In the genomic region with DNA sequence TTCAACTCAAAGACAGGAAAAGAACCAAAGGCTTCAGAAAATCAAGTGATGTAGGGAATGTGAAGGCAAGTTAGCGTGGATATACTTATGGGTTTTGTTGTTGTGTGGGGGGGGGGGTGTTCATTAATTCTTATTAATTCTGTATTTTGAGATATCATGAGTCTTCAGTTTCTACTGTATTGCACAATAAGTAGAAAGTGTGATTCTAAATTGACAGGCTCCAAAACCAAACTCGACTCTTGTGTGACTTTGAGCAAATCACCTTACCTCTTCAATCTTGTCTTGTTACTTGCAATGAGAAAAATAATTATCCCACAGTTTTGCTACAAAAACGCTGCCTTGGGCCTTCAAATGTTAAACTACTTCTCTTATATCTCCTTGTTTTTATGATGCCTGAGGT, we compare ENCODE assay signal across 28 cellular contexts.
"Had no signal": no experiment of that assay in that cellular context is flagged by ENCODE, and none has a peak within 500 bp of the region (broad histone marks: within the 10 kb centered on the region; RNA-seq: fewer than 3 reads in every experiment).

No MANE protein-coding gene starts in this region.

- H3K36me3 Mint-ChIP-seq: stimulated activated effector memory CD8-positive, alpha-beta T cell treated with anti-CD3 and anti-CD28 coated beads, Interleukin-12 subunit alpha, Interleukin-12 subunit beta, amount 100 ng/mL, for 72 hours; stimulated activated memory B cell treated with anti-CD40 and anti-IgM and Interleukin-4, amounts not matched to agents 10 μg/mL and 1 μg/mL and 100 μg/mL, for 72 hours; stimulated activated naive B cell treated with anti-CD40 and anti-IgM and Interleukin-4, amounts not matched to agents 10 μg/mL and 1 μg/mL and 100 μg/mL, for 72 hours; type B pancreatic cell had no signal

- H3K4me3 ChIP-seq: stomach, suprapubic skin, testis, thoracic aorta, thyroid gland, tibial artery, tibial nerve, transverse colon, upper lobe of left lung, upper lobe of right lung, uterus, vagina had no signal

- H3K9me3 ChIP-seq: testis, thoracic aorta, thyroid gland, tibial artery, tibial nerve, transverse colon, upper lobe of left lung, upper lobe of right lung, uterus, vagina had no signal

- H3K27ac Mint-ChIP-seq: stimulated activated effector memory CD8-positive, alpha-beta T cell treated with anti-CD3 and anti-CD28 coated beads, Interleukin-12 subunit alpha, Interleukin-12 subunit beta, amount 100 ng/mL, for 72 hours; stimulated activated memory B cell treated with anti-CD40 and anti-IgM and Interleukin-4, amounts not matched to agents 10 μg/mL and 1 μg/mL and 100 μg/mL, for 72 hours; stimulated activated naive B cell treated with anti-CD40 and anti-IgM and Interleukin-4, amounts not matched to agents 10 μg/mL and 1 μg/mL and 100 μg/mL, for 72 hours; stimulated activated naive CD8-positive, alpha-beta T cell treated with anti-CD3 and anti-CD28 coated beads, Interleukin-15, amount 100 ng/mL, for 72 hours; stimulated activated naive CD8-positive, alpha-beta T cell treated with anti-CD3 and anti-CD28 coated beads, Interleukin-15, Interleukin-2, amounts not matched to agents 100 ng/mL and 50 ng/mL, for 24 hours; type B pancreatic cell had no signal

- FAIRE-seq: urothelium cell line had no signal

- H3K27me3 Mint-ChIP-seq: stimulated activated memory B cell treated with anti-CD40 and anti-IgM and Interleukin-4, amounts not matched to agents 10 μg/mL and 1 μg/mL and 100 μg/mL, for 72 hours; stimulated activated naive B cell treated with anti-CD40 and anti-IgM and Interleukin-4, amounts not matched to agents 10 μg/mL and 1 μg/mL and 100 μg/mL, for 72 hours; stimulated activated naive CD8-positive, alpha-beta T cell treated with anti-CD3 and anti-CD28 coated beads, Interleukin-15, amount 100 ng/mL, for 72 hours; stimulated activated naive CD8-positive, alpha-beta T cell treated with anti-CD3 and anti-CD28 coated beads, Interleukin-15, Interleukin-2, amounts not matched to agents 100 ng/mL and 50 ng/mL, for 24 hours; type B pancreatic cell had no signal

- H3K4me1 Mint-ChIP-seq: stimulated activated effector memory CD8-positive, alpha-beta T cell treated with anti-CD3 and anti-CD28 coated beads, Interleukin-12 subunit alpha, Interleukin-12 subunit beta, amount 100 ng/mL, for 72 hours; stimulated activated memory B cell treated with anti-CD40 and anti-IgM and Interleukin-4, amounts not matched to agents 10 μg/mL and 1 μg/mL and 100 μg/mL, for 72 hours; stimulated activated naive B cell treated with anti-CD40 and anti-IgM and Interleukin-4, amounts not matched to agents 10 μg/mL and 1 μg/mL and 100 μg/mL, for 72 hours; stimulated activated naive CD8-positive, alpha-beta T cell treated with anti-CD3 and anti-CD28 coated beads, Interleukin-15, amount 100 ng/mL, for 72 hours had no signal

- H3K4me1 ChIP-seq: stomach, suprapubic skin, testis, thyroid gland, tibial artery, tibial nerve, transverse colon, upper lobe of left lung, upper lobe of right lung, uterus, vagina had no signal

- H3K4me3 Mint-ChIP-seq: stimulated activated effector memory CD8-positive, alpha-beta T cell treated with anti-CD3 and anti-CD28 coated beads, Interleukin-12 subunit alpha, Interleukin-12 subunit beta, amount 100 ng/mL, for 72 hours; stimulated activated memory B cell treated with anti-CD40 and anti-IgM and Interleukin-4, amounts not matched to agents 10 μg/mL and 1 μg/mL and 100 μg/mL, for 72 hours; stimulated activated naive B cell treated with anti-CD40 and anti-IgM and Interleukin-4, amounts not matched to agents 10 μg/mL and 1 μg/mL and 100 μg/mL, for 72 hours; stimulated activated naive CD8-positive, alpha-beta T cell treated with anti-CD3 and anti-CD28 coated beads, Interleukin-15, amount 100 ng/mL, for 72 hours; stimulated activated naive CD8-positive, alpha-beta T cell treated with anti-CD3 and anti-CD28 coated beads, Interleukin-15, Interleukin-2, amounts not matched to agents 100 ng/mL and 50 ng/mL, for 24 hours; type B pancreatic cell had no signal

- ATAC-seq: stimulated activated effector memory CD8-positive, alpha-beta T cell treated with anti-CD3 and anti-CD28 coated beads, Interleukin-12 subunit alpha, Interleukin-12 subunit beta, amount 100 ng/mL, for 72 hours; stimulated activated memory B cell treated with anti-CD40 and anti-IgM and Interleukin-4, amounts not matched to agents 10 μg/mL and 1 μg/mL and 100 μg/mL, for 72 hours; stimulated activated naive B cell treated with anti-CD40 and anti-IgM and Interleukin-4, amounts not matched to agents 10 μg/mL and 1 μg/mL and 100 μg/mL, for 72 hours; stimulated activated naive CD8-positive, alpha-beta T cell treated with anti-CD3 and anti-CD28 coated beads, Interleukin-15, amount 100 ng/mL, for 72 hours; stimulated activated naive CD8-positive, alpha-beta T cell treated with anti-CD3 and anti-CD28 coated beads, Interleukin-15, Interleukin-2, amounts not matched to agents 100 U/mL and 50 U/mL, for 24 hours; upper lobe of right lung had no signal

- H3K27me3 ChIP-seq: stomach, suprapubic skin, testis, thyroid gland, tibial artery, tibial nerve, transverse colon, upper lobe of left lung, upper lobe of right lung, uterus, vagina had no signal

- H3K36me3 ChIP-seq: stomach, suprapubic skin, thoracic aorta, thyroid gland, tibial artery, tibial nerve, transverse colon, upper lobe of left lung, upper lobe of right lung, uterus, vagina had no signal

- H3K9me3 Mint-ChIP-seq: stimulated activated effector memory CD8-positive, alpha-beta T cell treated with anti-CD3 and anti-CD28 coated beads, Interleukin-12 subunit alpha, Interleukin-12 subunit beta, amount 100 ng/mL, for 72 hours; stimulated activated memory B cell treated with anti-CD40 and anti-IgM and Interleukin-4, amounts not matched to agents 10 μg/mL and 1 μg/mL and 100 μg/mL, for 72 hours; stimulated activated naive CD8-positive, alpha-beta T cell treated with anti-CD3 and anti-CD28 coated beads, Interleukin-15, amount 100 ng/mL, for 72 hours; stimulated activated naive CD8-positive, alpha-beta T cell treated with anti-CD3 and anti-CD28 coated beads, Interleukin-15, Interleukin-2, amounts not matched to agents 100 ng/mL and 50 ng/mL, for 24 hours; type B pancreatic cell had no signal

- DNase-seq: stimulated activated CD4-positive, alpha-beta T cell treated with anti-CD3 and anti-CD28 coated beads, Interleukin-2, amount 100 ng/mL, for 48 hours; stimulated activated CD4-positive, alpha-beta T cell treated with anti-CD3 and anti-CD28 coated beads, Interleukin-4, amount 100 ng/mL, for 1 hour; stimulated activated CD4-positive, alpha-beta T cell treated with anti-CD3 and anti-CD28 coated beads, Interleukin-4, amount 100 ng/mL, for 24 hours; stimulated activated CD4-positive, alpha-beta T cell treated with anti-CD3 and anti-CD28 coated beads, Interleukin-4, amount 100 ng/mL, for 4 hours; stimulated activated CD8-positive, alpha-beta memory T cell treated with anti-CD3 and anti-CD28 coated beads, Interleukin-4, amount 100 ng/mL, for 48 hours; stimulated activated naive B cell treated with anti-CD40 and anti-IgM and Interleukin-4, amounts not matched to agents 10 μg/mL and 1 μg/mL and 100 μg/mL, for 72 hours; stimulated activated naive CD4-positive, alpha-beta T cell; stimulated activated naive CD4-positive, alpha-beta T cell treated with Interleukin-2 at 50 U/mL for 16 hours; stimulated activated naive CD8-positive, alpha-beta T cell treated with anti-CD3 and anti-CD28 coated beads, Interleukin-15, amount 100 ng/mL, for 72 hours; stimulated activated naive CD8-positive, alpha-beta T cell treated with anti-CD3 and anti-CD28 coated beads, Interleukin-15, Interleukin-2, amounts not matched to agents 100 U/mL and 50 U/mL, for 24 hours; stomach; testis; thyroid gland; tibial artery; transverse colon; trophoblast cell; upper lobe of left lung; upper lobe of right lung; uterus had no signal

- H3K27ac ChIP-seq: stomach, suprapubic skin, testis, thoracic aorta, thyroid gland, tibial artery, tibial nerve, transverse colon, upper lobe of left lung, upper lobe of right lung, uterus, vagina had no signal
